In the genomic region with DNA sequence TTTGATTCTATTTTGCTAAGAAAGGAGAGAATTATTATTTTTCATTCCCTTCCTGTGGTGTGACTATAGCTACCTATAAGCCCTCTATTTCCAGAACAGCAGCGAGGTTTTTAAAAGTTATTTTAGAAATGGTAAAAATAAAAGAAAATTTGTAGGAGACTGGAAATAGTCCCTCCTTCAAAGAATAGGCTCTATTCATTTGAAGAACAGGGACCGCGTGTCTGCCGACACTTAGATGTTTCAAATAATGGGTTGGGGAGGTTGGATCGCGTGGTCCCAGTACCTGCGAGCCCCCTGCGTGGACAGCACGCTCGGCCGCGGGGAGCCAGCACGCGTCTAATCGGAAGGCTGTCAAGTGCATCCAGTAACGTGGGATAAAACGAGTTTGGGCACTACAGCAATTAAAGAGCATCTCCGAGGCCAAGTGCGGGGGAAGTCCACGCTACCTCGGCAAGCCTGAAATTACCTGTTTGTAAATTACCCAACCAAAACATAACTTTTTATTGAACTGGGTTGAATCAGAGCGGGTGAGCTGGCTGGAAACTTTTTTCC, we compare ENCODE assay signal across 8 cellular contexts. TPM values are rescaled to one million over a fixed set of nuclear protein-coding genes. Genes with fewer than 3 reads are reported as not detected.
DNase-seq lines count a peak whose midpoint lies in the region; ATAC-seq, FAIRE-seq and TF ChIP-seq lines count a peak whose summit lies in the region.

No MANE protein-coding gene starts in this region.

- DNase-seq in DMS79 treated with DMSO at 0.1 percent for 48 hours (lab: John Stamatoyannopoulos, UW) (peak; percentile 65), MG63 (peak; percentile 8), cardiac fibroblast (ENCODE audit: low read depth in 2 of 2) (peak; percentile 28 to 36), medulla oblongata (ENCODE audit: extremely low spot score) (peak; percentile 36), upper lobe of right lung (no peak), MV-4-11 (lab: John Stamatoyannopoulos, UW) (no peak), GM12892 (ENCODE audit: insufficient read length) (no peak)

- no peak for FAIRE-seq in GM12892 (lab: Jason Lieb, UNC)

- H3K36me3 ChIP-seq in MG63 = no peaks in the 10 kb centered on the region
- no peaks in the 10 kb centered on the region for H3K36me3 ChIP-seq in upper lobe of right lung

- peak overlapping the region; percentile 65 for H3K4me3 ChIP-seq in MG63
- peak overlapping the region; percentile 83 to 89 for H3K4me3 ChIP-seq in cardiac fibroblast (replicated peaks in 1 of 2; ENCODE audit: low read depth in 2 of 2, low read length in 2 of 2)
- peak overlapping the region; percentile 59 for H3K4me3 ChIP-seq in upper lobe of right lung

- peaks cover 8% of the 10 kb centered on the region for H3K4me1 ChIP-seq in upper lobe of right lung

- ATAC-seq in upper lobe of right lung = no peak
- no peak for ATAC-seq in HG03457 (IDR thresholded peaks at IDR 0.05; ENCODE audit: unreplicated experiment)

- TF ChIP-seq CTCF in cardiac fibroblast (IDR thresholded peaks at IDR 0.05; ENCODE audit: low read depth, low read length) (no peak), upper lobe of right lung (IDR thresholded peaks at IDR 0.05) (no peak)

- intact Hi-C loops in upper lobe of right lung (cut with DNase I) = no loop called here

- H3K27me3 ChIP-seq in MG63 (no peaks in the 10 kb centered on the region), upper lobe of right lung (peaks cover 14% of the 10 kb centered on the region)

- no peak for TF ChIP-seq POLR2A in GM12892 (IDR thresholded peaks at IDR 0.05; ENCODE audit: low read depth, low read length)

- H3K9me3 ChIP-seq in MG63 (no peaks in the 10 kb centered on the region), upper lobe of right lung (no peaks in the 10 kb centered on the region)

- H3K27ac ChIP-seq in upper lobe of right lung = peak overlapping the region; percentile 74

RNA-seq across cellular contexts. Expression of gene CACNA2D1, which starts 1.0 kb away (rescaled TPM):
- total RNA-seq in MG63 (2014; rRNA removed; shearing (Covaris generic); ENCODE audit: low replicate concordance) = 2.9 and 9.7 TPM in 2 replicates
- total RNA-seq in upper lobe of right lung = 10.3 TPM
- 0.04 TPM for polyA plus RNA-seq in GM12892 (2012; ENCODE audit: missing spikeins)

Comparison
In these comparisons a context has a peak if more than half of its experiments do, and no peak if none do; other contexts are left out.
1. DNase-seq: peak in DMS79 treated with DMSO at 0.1 percent for 48 hours (single experiment), MG63 (single experiment), cardiac fibroblast (2 of 2) and medulla oblongata (single experiment); none in upper lobe of right lung (single experiment), MV-4-11 (single experiment) and GM12892 (single experiment).
2. Peak in every context shown above with its lines, with median percentiles within 50 percentile points of each other: H3K4me3 ChIP-seq.